ENCODE assay signal across 1 cellular context in genomic region chr5:98774192-98775046, GRCh38.
TF ChIP-seq lines count a peak whose summit lies in the region.

No MANE protein-coding gene starts in this region.

TF ChIP-seq in HepG2, 621 proteins besides CTCF, POLR2A, EP300 and RAD21 (continued from another document):
- TF ChIP-seq ZNF746 (CRISPR knock-in tag; IDR thresholded peaks at IDR 0.05) = no peak
- no peak for TF ChIP-seq CENPX (CRISPR knock-in tag; IDR thresholded peaks at IDR 0.05)
- no peak for TF ChIP-seq RFX1 (IDR thresholded peaks at IDR 0.05)
- TF ChIP-seq ZNF292 (CRISPR knock-in tag; IDR thresholded peaks at IDR 0.05; ENCODE audit: borderline replicate concordance, low read depth) = 0 out of 2 replicates have a peak, but pooled peaks have one; percentile 37
- peak; percentile 25; the same call in 1 of the 2 replicates for TF ChIP-seq ZGPAT (CRISPR knock-in tag; IDR thresholded peaks at IDR 0.05)
- TF ChIP-seq POLR2G (IDR thresholded peaks at IDR 0.05; ENCODE audit: low read depth, low read length) = no peak
- TF ChIP-seq SP2 (CRISPR knock-in tag; IDR thresholded peaks at IDR 0.05) = no peak
- no peak for TF ChIP-seq ZNF792 (CRISPR knock-in tag; IDR thresholded peaks at IDR 0.05)
- no peak for TF ChIP-seq NR3C1 (CRISPR knock-in tag; IDR thresholded peaks at IDR 0.05)
- TF ChIP-seq RBAK (CRISPR knock-in tag; IDR thresholded peaks at IDR 0.05) = no peak
- TF ChIP-seq ZBTB33 (CRISPR knock-in tag; IDR thresholded peaks at IDR 0.05) = no peak
- no peak for TF ChIP-seq MBD4 (IDR thresholded peaks at IDR 0.05; ENCODE audit: borderline replicate concordance, low read length)
- no peak for TF ChIP-seq ATF7-NPFF (CRISPR knock-in tag; IDR thresholded peaks at IDR 0.05; ENCODE audit: low read depth)
- TF ChIP-seq, protein P1, sequence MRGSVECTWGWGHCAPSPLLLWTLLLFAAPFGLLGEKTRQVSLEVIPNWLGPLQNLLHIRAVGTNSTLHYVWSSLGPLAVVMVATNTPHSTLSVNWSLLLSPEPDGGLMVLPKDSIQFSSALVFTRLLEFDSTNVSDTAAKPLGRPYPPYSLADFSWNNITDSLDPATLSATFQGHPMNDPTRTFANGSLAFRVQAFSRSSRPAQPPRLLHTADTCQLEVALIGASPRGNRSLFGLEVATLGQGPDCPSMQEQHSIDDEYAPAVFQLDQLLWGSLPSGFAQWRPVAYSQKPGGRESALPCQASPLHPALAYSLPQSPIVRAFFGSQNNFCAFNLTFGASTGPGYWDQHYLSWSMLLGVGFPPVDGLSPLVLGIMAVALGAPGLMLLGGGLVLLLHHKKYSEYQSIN (CRISPR knock-in tag; IDR thresholded peaks at IDR 0.05; ENCODE audit: borderline replicate concordance) = no peak
- TF ChIP-seq FOXA1 (IDR thresholded peaks at IDR 0.05) = no peak
- peak; percentile 52; the same call in 1 of the 2 replicates for TF ChIP-seq FOXA1 (CRISPR knock-in tag; IDR thresholded peaks at IDR 0.05)
- no peak for TF ChIP-seq ZNF326 (CRISPR knock-in tag; IDR thresholded peaks at IDR 0.05; ENCODE audit: borderline replicate concordance)
- no peak for TF ChIP-seq DNMT3B (CRISPR knock-in tag; conservative IDR thresholded peaks at IDR 0.05)
- no peak for TF ChIP-seq ZFP36L1 (CRISPR knock-in tag; IDR thresholded peaks at IDR 0.05)
- TF ChIP-seq BHLHE40 (IDR thresholded peaks at IDR 0.05; ENCODE audit: low read length) = no peak
- no peak for TF ChIP-seq SOX6 (IDR thresholded peaks at IDR 0.05)
- TF ChIP-seq SOX6 (CRISPR knock-in tag; IDR thresholded peaks at IDR 0.05) = peak; percentile 23; the same call in 1 of the 2 replicates
- no peak for TF ChIP-seq NCOR1 (IDR thresholded peaks at IDR 0.05; ENCODE audit: borderline replicate concordance, low read length)
- TF ChIP-seq MEF2D (CRISPR knock-in tag; IDR thresholded peaks at IDR 0.05) = no peak
- TF ChIP-seq NFRKB (IDR thresholded peaks at IDR 0.05) = no peak
- TF ChIP-seq ZNF558 (CRISPR knock-in tag; IDR thresholded peaks at IDR 0.05; ENCODE audit: borderline replicate concordance) = no peak
- TF ChIP-seq RFX5 (IDR thresholded peaks at IDR 0.05; ENCODE audit: low read depth, low read length) = no peak
- no peak for TF ChIP-seq ZNF253 (CRISPR knock-in tag; IDR thresholded peaks at IDR 0.05; ENCODE audit: borderline replicate concordance)
- TF ChIP-seq STAT6 (CRISPR knock-in tag; IDR thresholded peaks at IDR 0.05; ENCODE audit: borderline replicate concordance) = no peak
- TF ChIP-seq ZNF121 (CRISPR knock-in tag; IDR thresholded peaks at IDR 0.05) = no peak
- no peak for TF ChIP-seq ZSCAN12 (CRISPR knock-in tag; IDR thresholded peaks at IDR 0.05)
- TF ChIP-seq, protein P2, sequence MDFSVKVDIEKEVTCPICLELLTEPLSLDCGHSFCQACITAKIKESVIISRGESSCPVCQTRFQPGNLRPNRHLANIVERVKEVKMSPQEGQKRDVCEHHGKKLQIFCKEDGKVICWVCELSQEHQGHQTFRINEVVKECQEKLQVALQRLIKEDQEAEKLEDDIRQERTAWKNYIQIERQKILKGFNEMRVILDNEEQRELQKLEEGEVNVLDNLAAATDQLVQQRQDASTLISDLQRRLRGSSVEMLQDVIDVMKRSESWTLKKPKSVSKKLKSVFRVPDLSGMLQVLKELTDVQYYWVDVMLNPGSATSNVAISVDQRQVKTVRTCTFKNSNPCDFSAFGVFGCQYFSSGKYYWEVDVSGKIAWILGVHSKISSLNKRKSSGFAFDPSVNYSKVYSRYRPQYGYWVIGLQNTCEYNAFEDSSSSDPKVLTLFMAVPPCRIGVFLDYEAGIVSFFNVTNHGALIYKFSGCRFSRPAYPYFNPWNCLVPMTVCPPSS (IDR thresholded peaks at IDR 0.05) = no peak
- TF ChIP-seq ZNF235 (CRISPR knock-in tag; IDR thresholded peaks at IDR 0.05; ENCODE audit: borderline replicate concordance) = no peak
